9 cellular contexts compared by ENCODE assay signal in genomic region chr3:176906046-176906905, GRCh38.
DNase-seq lines count a peak whose midpoint lies in the region; ATAC-seq, FAIRE-seq and TF ChIP-seq lines count a peak whose summit lies in the region.
"Had no signal": no experiment of that assay in that cellular context is flagged by ENCODE, and none has a peak within 500 bp of the region (broad histone marks: within the 10 kb centered on the region; RNA-seq: fewer than 3 reads in every experiment).

No MANE protein-coding gene starts in this region.

- in situ Hi-C loops in astrocyte of the cerebellum (cut with HindIII; ENCODE audit: low sequenced_read_pairs), result no loop called here
- in situ Hi-C loops in transverse colon (cut with MboI; ENCODE audit: low pct_ligation_motif_present in 1 of 4, low pct_unique_long_range_greater_than_20kb in 1 of 4, low sequenced_read_pairs in 3 of 4), result no loop called here

- peak; percentile 74 for FAIRE-seq in islet of Langerhans (lab: Jason Lieb, UNC)

- DNase-seq in COR-L47 (lab: John Stamatoyannopoulos, UW) (peak; percentile 94), NCI-H1105 treated with DMSO at 0.1 percent for 48 hours (lab: John Stamatoyannopoulos, UW) (peak; percentile 97), astrocyte of the cerebellum (ENCODE audit: low read depth) (peak; percentile 96), H7 (no peak), transverse colon (no peak)
- no peak for DNase-seq in stimulated activated CD4-positive, alpha-beta T cell treated with anti-CD3 and anti-CD28 coated beads, Interleukin-4, amount 100 ng/mL, for 1 hour
- DNase-seq: mucosa of descending colon had no signal

- H3K27me3 ChIP-seq in H7 (ENCODE audit: control insufficient read depth, insufficient read depth, low read length) (no peaks in the 10 kb centered on the region), transverse colon (no peaks in the 10 kb centered on the region)

- WGBS in transverse colon (ENCODE audit: low coverage in 1 of 2), 2 donors, result 36 to 42% methylated on average over 4 to 5 of the region's 5 CpGs

- no peak overlapping the region for H3K4me3 ChIP-seq in astrocyte of the cerebellum (ENCODE audit: low read depth, low read length)
- H3K4me3 ChIP-seq in H7 (ENCODE audit: insufficient read depth, low read depth, low read length), result no peak overlapping the region
- H3K4me3 ChIP-seq in transverse colon, result no peak overlapping the region
- H3K4me3 ChIP-seq: mucosa of descending colon had no signal

- H3K4me1 ChIP-seq in transverse colon, result no peaks in the 10 kb centered on the region

- H3K36me3 ChIP-seq in H7 (replicated peaks; ENCODE audit: control insufficient read depth, insufficient read depth, low read length) (no peaks in the 10 kb centered on the region), transverse colon (no peaks in the 10 kb centered on the region)

- no peak for TF ChIP-seq EP300 in transverse colon (IDR thresholded peaks at IDR 0.05; ENCODE audit: low read depth)

- intact Hi-C loops in transverse colon (cut with DNase I; ENCODE audit: low total_unique reads), result loop anchor here (10.0 kb wide), 1 partner anchor 1839 kb away; no protein-coding TSS in a partner anchor

- no peak overlapping the region for H3K27ac ChIP-seq in transverse colon

- H3K9me3 ChIP-seq in transverse colon, result no peaks in the 10 kb centered on the region
- H3K9me3 ChIP-seq: mucosa of descending colon had no signal

- TF ChIP-seq POLR2A in transverse colon (IDR thresholded peaks at IDR 0.05), result no peak

- TF ChIP-seq CTCF in astrocyte of the cerebellum (IDR thresholded peaks at IDR 0.05; ENCODE audit: low read depth, low read length, missing control alignments) (no peak), transverse colon (IDR thresholded peaks at IDR 0.05) (no peak)

- no peak for ATAC-seq in HG03354 (IDR thresholded peaks at IDR 0.05; ENCODE audit: poor library complexity, severe bottlenecking, unreplicated experiment)
- ATAC-seq: mucosa of descending colon had no signal

Comparison
In these comparisons a context has a peak if more than half of its experiments do, and no peak if none do; other contexts are left out.
1. DNase-seq: peak in COR-L47 (single experiment), NCI-H1105 treated with DMSO at 0.1 percent for 48 hours (single experiment) and astrocyte of the cerebellum (single experiment); none in H7 (single experiment), stimulated activated CD4-positive, alpha-beta T cell treated with anti-CD3 and anti-CD28 coated beads, Interleukin-4, amount 100 ng/mL, for 1 hour (single experiment) and transverse colon (single experiment).